ENCODE assay signal across 1 cellular context in the genomic region with DNA sequence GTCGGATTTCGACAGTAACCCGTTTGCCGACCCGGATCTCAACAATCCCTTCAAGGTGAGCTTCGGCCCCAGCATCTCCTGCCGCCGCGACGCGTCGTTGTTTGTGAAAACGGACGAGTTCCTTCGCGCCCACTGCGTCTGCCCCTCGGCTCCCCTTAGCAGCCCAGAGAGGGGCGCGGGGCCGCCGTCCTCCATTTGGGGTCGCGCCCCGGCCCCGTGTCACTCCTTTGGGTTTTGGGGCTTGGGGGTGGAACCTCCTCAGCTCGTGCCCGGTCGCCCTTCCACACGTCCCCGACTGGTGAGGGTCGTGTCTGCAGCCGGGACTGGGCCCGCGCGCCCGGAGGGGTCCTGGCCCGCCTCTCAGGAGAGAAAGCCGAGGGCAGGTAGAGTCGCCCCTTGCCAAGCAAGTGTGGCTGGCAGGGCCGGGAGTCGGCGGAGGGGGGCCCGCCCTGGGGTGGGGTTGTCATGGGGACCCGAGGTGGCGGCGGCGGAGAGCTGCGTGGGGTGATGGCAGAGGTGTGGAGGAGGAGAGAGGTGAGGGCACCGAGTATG.
TF ChIP-seq lines count a peak whose summit lies in the region.

No MANE protein-coding gene starts in this region.

TF ChIP-seq in HepG2, 621 proteins besides CTCF, POLR2A, EP300 and RAD21 (continued from another document and continues in another):
- TF ChIP-seq ZBTB37 (CRISPR knock-in tag; IDR thresholded peaks at IDR 0.05) (no peak), ZNF510 (CRISPR knock-in tag; IDR thresholded peaks at IDR 0.05; ENCODE audit: low read depth) (no peak), ATAD3A (CRISPR knock-in tag; IDR thresholded peaks at IDR 0.05) (no peak), JUNB (CRISPR knock-in tag; IDR thresholded peaks at IDR 0.05; ENCODE audit: borderline replicate concordance) (no peak), PHB2 (IDR thresholded peaks at IDR 0.05; ENCODE audit: partially characterized antibody) (no peak), ZNF775 (CRISPR knock-in tag; IDR thresholded peaks at IDR 0.05; ENCODE audit: borderline replicate concordance) (no peak), ZNF589 (CRISPR knock-in tag; conservative IDR thresholded peaks at IDR 0.05) (no peak), ZNF646 (CRISPR knock-in tag; IDR thresholded peaks at IDR 0.05) (no peak), RBAK (CRISPR knock-in tag; IDR thresholded peaks at IDR 0.05) (no peak), SOX5 (CRISPR knock-in tag; IDR thresholded peaks at IDR 0.05; ENCODE audit: borderline replicate concordance) (no peak), IKZF4 (CRISPR knock-in tag; IDR thresholded peaks at IDR 0.05; ENCODE audit: borderline replicate concordance, low read depth, not compliant biosample characterization) (no peak), ZNF232 (CRISPR knock-in tag; IDR thresholded peaks at IDR 0.05; ENCODE audit: borderline replicate concordance) (no peak), FOXA1 (IDR thresholded peaks at IDR 0.05) (no peak), FOXA1 (CRISPR knock-in tag; IDR thresholded peaks at IDR 0.05) (no peak), MBD4 (IDR thresholded peaks at IDR 0.05; ENCODE audit: borderline replicate concordance, low read length) (no peak), ZNF382 (CRISPR knock-in tag; IDR thresholded peaks at IDR 0.05; ENCODE audit: borderline replicate concordance) (no peak), ZSCAN5A (CRISPR knock-in tag; IDR thresholded peaks at IDR 0.05; ENCODE audit: borderline replicate concordance) (no peak), ZNF660 (CRISPR knock-in tag; IDR thresholded peaks at IDR 0.05; ENCODE audit: borderline replicate concordance, low read depth) (no peak), E2F1 (CRISPR knock-in tag; IDR thresholded peaks at IDR 0.05) (no peak), TMF1 (CRISPR knock-in tag; IDR thresholded peaks at IDR 0.05; ENCODE audit: low read depth) (no peak), ZNF782 (CRISPR knock-in tag; IDR thresholded peaks at IDR 0.05; ENCODE audit: borderline replicate concordance) (no peak; the same call in 1 of the 2 replicates), ZNF446 (CRISPR knock-in tag; IDR thresholded peaks at IDR 0.05) (no peak), CAMTA2 (CRISPR knock-in tag; IDR thresholded peaks at IDR 0.05; ENCODE audit: borderline replicate concordance) (no peak), CENPBD1 (CRISPR knock-in tag; IDR thresholded peaks at IDR 0.05; ENCODE audit: borderline replicate concordance, low read depth) (no peak), BCLAF1 (IDR thresholded peaks at IDR 0.05) (no peak), HOXA3 (CRISPR knock-in tag; IDR thresholded peaks at IDR 0.05) (no peak), ZNF749 (CRISPR knock-in tag; IDR thresholded peaks at IDR 0.05; ENCODE audit: borderline replicate concordance) (no peak), RFX3 (CRISPR knock-in tag; IDR thresholded peaks at IDR 0.05) (peak; percentile 68), SP4 (CRISPR knock-in tag; IDR thresholded peaks at IDR 0.05) (no peak), ZFP36L2 (CRISPR knock-in tag; IDR thresholded peaks at IDR 0.05) (no peak)
- TF ChIP-seq, protein P1, sequence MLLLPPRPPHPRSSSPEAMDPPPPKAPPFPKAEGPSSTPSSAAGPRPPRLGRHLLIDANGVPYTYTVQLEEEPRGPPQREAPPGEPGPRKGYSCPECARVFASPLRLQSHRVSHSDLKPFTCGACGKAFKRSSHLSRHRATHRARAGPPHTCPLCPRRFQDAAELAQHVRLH (CRISPR knock-in tag; IDR thresholded peaks at IDR 0.05; ENCODE audit: borderline replicate concordance, low read depth) = no peak
- TF ChIP-seq, protein P2, sequence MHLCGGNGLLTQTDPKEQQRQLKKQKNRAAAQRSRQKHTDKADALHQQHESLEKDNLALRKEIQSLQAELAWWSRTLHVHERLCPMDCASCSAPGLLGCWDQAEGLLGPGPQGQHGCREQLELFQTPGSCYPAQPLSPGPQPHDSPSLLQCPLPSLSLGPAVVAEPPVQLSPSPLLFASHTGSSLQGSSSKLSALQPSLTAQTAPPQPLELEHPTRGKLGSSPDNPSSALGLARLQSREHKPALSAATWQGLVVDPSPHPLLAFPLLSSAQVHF (CRISPR knock-in tag; IDR thresholded peaks at IDR 0.05) = no peak
- TF ChIP-seq, protein P3, sequence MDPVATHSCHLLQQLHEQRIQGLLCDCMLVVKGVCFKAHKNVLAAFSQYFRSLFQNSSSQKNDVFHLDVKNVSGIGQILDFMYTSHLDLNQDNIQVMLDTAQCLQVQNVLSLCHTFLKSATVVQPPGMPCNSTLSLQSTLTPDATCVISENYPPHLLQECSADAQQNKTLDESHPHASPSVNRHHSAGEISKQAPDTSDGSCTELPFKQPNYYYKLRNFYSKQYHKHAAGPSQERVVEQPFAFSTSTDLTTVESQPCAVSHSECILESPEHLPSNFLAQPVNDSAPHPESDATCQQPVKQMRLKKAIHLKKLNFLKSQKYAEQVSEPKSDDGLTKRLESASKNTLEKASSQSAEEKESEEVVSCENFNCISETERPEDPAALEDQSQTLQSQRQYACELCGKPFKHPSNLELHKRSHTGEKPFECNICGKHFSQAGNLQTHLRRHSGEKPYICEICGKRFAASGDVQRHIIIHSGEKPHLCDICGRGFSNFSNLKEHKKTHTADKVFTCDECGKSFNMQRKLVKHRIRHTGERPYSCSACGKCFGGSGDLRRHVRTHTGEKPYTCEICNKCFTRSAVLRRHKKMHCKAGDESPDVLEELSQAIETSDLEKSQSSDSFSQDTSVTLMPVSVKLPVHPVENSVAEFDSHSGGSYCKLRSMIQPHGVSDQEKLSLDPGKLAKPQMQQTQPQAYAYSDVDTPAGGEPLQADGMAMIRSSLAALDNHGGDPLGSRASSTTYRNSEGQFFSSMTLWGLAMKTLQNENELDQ (CRISPR knock-in tag; IDR thresholded peaks at IDR 0.05; ENCODE audit: borderline replicate concordance) = no peak
- TF ChIP-seq, protein P4, sequence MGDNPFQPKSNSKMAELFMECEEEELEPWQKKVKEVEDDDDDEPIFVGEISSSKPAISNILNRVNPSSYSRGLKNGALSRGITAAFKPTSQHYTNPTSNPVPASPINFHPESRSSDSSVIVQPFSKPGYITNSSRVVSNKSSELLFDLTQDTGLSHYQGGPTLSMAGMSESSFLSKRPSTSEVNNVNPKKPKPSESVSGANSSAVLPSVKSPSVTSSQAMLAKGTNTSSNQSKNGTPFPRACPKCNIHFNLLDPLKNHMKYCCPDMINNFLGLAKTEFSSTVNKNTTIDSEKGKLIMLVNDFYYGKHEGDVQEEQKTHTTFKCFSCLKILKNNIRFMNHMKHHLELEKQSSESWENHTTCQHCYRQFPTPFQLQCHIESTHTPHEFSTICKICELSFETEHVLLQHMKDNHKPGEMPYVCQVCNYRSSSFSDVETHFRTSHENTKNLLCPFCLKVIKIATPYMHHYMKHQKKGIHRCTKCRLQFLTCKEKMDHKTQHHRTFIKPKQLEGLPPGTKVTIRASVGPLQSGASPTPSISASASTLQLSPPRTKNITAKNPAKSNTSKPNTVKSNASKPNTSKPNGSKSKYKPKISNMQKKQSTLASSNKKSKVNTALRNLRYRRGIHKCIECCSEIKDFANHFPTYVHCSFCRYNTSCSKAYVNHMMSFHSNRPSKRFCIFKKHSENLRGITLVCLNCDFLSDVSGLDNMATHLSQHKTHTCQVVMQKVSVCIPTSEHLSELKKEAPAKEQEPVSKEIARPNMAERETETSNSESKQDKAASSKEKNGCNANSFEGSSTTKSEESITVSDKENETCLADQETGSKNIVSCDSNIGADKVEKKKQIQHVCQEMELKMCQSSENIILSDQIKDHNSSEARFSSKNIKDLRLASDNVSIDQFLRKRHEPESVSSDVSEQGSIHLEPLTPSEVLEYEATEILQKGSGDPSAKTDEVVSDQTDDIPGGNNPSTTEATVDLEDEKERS (CRISPR knock-in tag; IDR thresholded peaks at IDR 0.05) = no peak
